10 cellular contexts compared by ENCODE assay signal in genomic region chr15:89196994-89197393, GRCh38. TPM values are rescaled to one million over a fixed set of nuclear protein-coding genes. Genes with fewer than 3 reads are reported as not detected.
DNase-seq lines count a peak whose midpoint lies in the region; ATAC-seq lines count a peak whose summit lies in the region.
"Had no signal": no experiment of that assay in that cellular context is flagged by ENCODE, and none has a peak within 500 bp of the region (broad histone marks: within the 10 kb centered on the region; RNA-seq: fewer than 3 reads in every experiment).

No MANE protein-coding gene starts in this region.

- H3K4me1 Mint-ChIP-seq in CD4-positive, alpha-beta memory T cell, result peaks cover 3 to 7% (median 6%) of the 10 kb centered on the region in 4 donors
- H3K4me1 Mint-ChIP-seq in stimulated activated naive B cell treated with anti-CD40 and anti-IgM and Interleukin-4, amounts not matched to agents 10 μg/mL and 1 μg/mL and 100 μg/mL, for 72 hours, result no peaks in the 10 kb centered on the region

- intact Hi-C loops in CD4-positive, alpha-beta memory T cell (cut with micrococcal nuclease), result no loop called here

- no peak overlapping the region for H3K27ac ChIP-seq in CD4-positive, alpha-beta memory T cell (ENCODE audit: low read depth, low read length)
- peak overlapping the region; percentile 26 to 43 for H3K27ac ChIP-seq in mucosa of rectum (ENCODE audit: low read depth in 2 of 2, low read length in 2 of 2)

- no peak overlapping the region for H3K9ac ChIP-seq in mucosa of rectum (ENCODE audit: low read depth in 1 of 2, low read length in 2 of 2)

- no peaks in the 10 kb centered on the region for H3K27me3 Mint-ChIP-seq in CD4-positive, alpha-beta memory T cell
- no peaks in the 10 kb centered on the region for H3K27me3 Mint-ChIP-seq in stimulated activated naive B cell treated with anti-CD40 and anti-IgM and Interleukin-4, amounts not matched to agents 10 μg/mL and 1 μg/mL and 100 μg/mL, for 72 hours

- peaks cover 48% of the 10 kb centered on the region for H3K36me3 ChIP-seq in CD4-positive, alpha-beta memory T cell (ENCODE audit: insufficient read depth, low read length)
- H3K36me3 ChIP-seq in mucosa of rectum (ENCODE audit: control insufficient read depth in 2 of 2, insufficient read depth in 2 of 2, low read length in 2 of 2), result peaks cover 29 to 34% of the 10 kb centered on the region in 2 donors

- H3K4me1 ChIP-seq in CD4-positive, alpha-beta memory T cell (ENCODE audit: insufficient read depth, low read length), result no peaks in the 10 kb centered on the region
- H3K4me1 ChIP-seq in mucosa of rectum (ENCODE audit: control insufficient read depth in 2 of 2, insufficient read depth in 2 of 2, low read length in 2 of 2), result peaks cover 6 to 9% of the 10 kb centered on the region in 2 donors

- ATAC-seq in activated naive CD4-positive, alpha-beta T cell treated with anti-CD3 and anti-CD28 coated beads, Interleukin-2, amount 50 U/mL, for 72 hours, result peak; percentile 49 to 79
- ATAC-seq in stimulated activated naive B cell treated with anti-CD40 and anti-IgM and Interleukin-4, amounts not matched to agents 10 μg/mL and 1 μg/mL and 100 μg/mL, for 72 hours (replicated peaks), result no peak
- no peak for ATAC-seq in HG03159 (IDR thresholded peaks at IDR 0.05; ENCODE audit: unreplicated experiment)

- no peak overlapping the region for H3K4me3 ChIP-seq in CD4-positive, alpha-beta memory T cell (ENCODE audit: low read length in 2 of 2)
- H3K4me3 ChIP-seq in Jurkat, Clone E6-1 (ENCODE audit: low read length), result no peak overlapping the region
- no peak overlapping the region for H3K4me3 ChIP-seq in mucosa of rectum (ENCODE audit: low read length in 2 of 2)

- H3K9me3 ChIP-seq in CD4-positive, alpha-beta memory T cell (ENCODE audit: control insufficient read depth in 1 of 2, low read length in 2 of 2), result no peaks in the 10 kb centered on the region
- no peaks in the 10 kb centered on the region for H3K9me3 ChIP-seq in mucosa of rectum (ENCODE audit: control insufficient read depth in 2 of 2, low read length in 2 of 2)

- peak overlapping the region in 6 of 7 donors; percentile 3 to 83 (median 44) for H3K27ac Mint-ChIP-seq in CD4-positive, alpha-beta memory T cell
- peak overlapping the region; percentile 70 to 74 for H3K27ac Mint-ChIP-seq in activated naive CD4-positive, alpha-beta T cell treated with anti-CD3 and anti-CD28 coated beads, Interleukin-2, amount 50 U/mL, for 72 hours
- H3K27ac Mint-ChIP-seq in stimulated activated naive B cell treated with anti-CD40 and anti-IgM and Interleukin-4, amounts not matched to agents 10 μg/mL and 1 μg/mL and 100 μg/mL, for 72 hours, result no peak overlapping the region

- POLR2A ChIA-PET in CD4-positive, alpha-beta memory T cell (lab: Charles Lee; ENCODE audit: partially characterized antibody), result interaction anchor here (1.3 kb wide), 1 partner anchor 10 kb away, joined by 3 read pairs; no protein-coding TSS in a partner anchor

- peaks cover 39 to 66% of the 10 kb centered on the region in 2 donors for H3K36me3 Mint-ChIP-seq in CD4-positive, alpha-beta memory T cell
- H3K36me3 Mint-ChIP-seq in activated naive CD4-positive, alpha-beta T cell treated with anti-CD3 and anti-CD28 coated beads, Interleukin-2, amount 50 U/mL, for 72 hours, result peaks cover 13 to 31% of the 10 kb centered on the region in 2 donors
- peaks cover 41 to 51% of the 10 kb centered on the region in 2 donors for H3K36me3 Mint-ChIP-seq in stimulated activated naive B cell treated with anti-CD40 and anti-IgM and Interleukin-4, amounts not matched to agents 10 μg/mL and 1 μg/mL and 100 μg/mL, for 72 hours

- CTCF ChIA-PET in CD4-positive, alpha-beta memory T cell (lab: Charles Lee; ENCODE audit: partially characterized antibody), result interaction anchor here (1.7 to 4.3 kb wide), 2 partner anchors 9 to 19 kb away, joined by 5 to 37 read pairs; no protein-coding TSS in a partner anchor

- peak in 1 of 5 donors; percentile 9 for DNase-seq in CD4-positive, alpha-beta memory T cell
- peak; percentile 44 for DNase-seq in Jurkat, Clone E6-1 (ENCODE audit: low read depth, low spot score)
- DNase-seq in activated naive CD4-positive, alpha-beta T cell treated with anti-CD3 and anti-CD28 coated beads, Interleukin-2, amount 50 U/mL, for 72 hours (ENCODE audit: low spot score in 2 of 2), result peak in 1 of 2 donors; percentile 72
- no peak for DNase-seq in stimulated activated naive B cell treated with anti-CD40 and anti-IgM and Interleukin-4, amounts not matched to agents 10 μg/mL and 1 μg/mL and 100 μg/mL, for 72 hours
- DNase-seq in pons (ENCODE audit: low spot score) (no peak), kidney glomerular epithelial cell (lab: John Stamatoyannopoulos, UW) (no peak)
- DNase-seq: GDM1 had no signal

- H3K27me3 ChIP-seq in CD4-positive, alpha-beta memory T cell (ENCODE audit: insufficient read depth, low read length), result no peaks in the 10 kb centered on the region
- H3K27me3 ChIP-seq in mucosa of rectum (ENCODE audit: control insufficient read depth in 2 of 2, insufficient read depth in 2 of 2, low read length in 2 of 2), result no peaks in the 10 kb centered on the region

- H3K9me3 Mint-ChIP-seq in CD4-positive, alpha-beta memory T cell, result no peaks in the 10 kb centered on the region
- H3K9me3 Mint-ChIP-seq in activated naive CD4-positive, alpha-beta T cell treated with anti-CD3 and anti-CD28 coated beads, Interleukin-2, amount 50 U/mL, for 72 hours, result no peaks in the 10 kb centered on the region
- no peaks in the 10 kb centered on the region for H3K9me3 Mint-ChIP-seq in stimulated activated naive B cell treated with anti-CD40 and anti-IgM and Interleukin-4, amounts not matched to agents 10 μg/mL and 1 μg/mL and 100 μg/mL, for 72 hours

- H3K4me3 Mint-ChIP-seq in CD4-positive, alpha-beta memory T cell, result peak overlapping the region in 1 of 8 donors; percentile 23
- no peak overlapping the region for H3K4me3 Mint-ChIP-seq in stimulated activated naive B cell treated with anti-CD40 and anti-IgM and Interleukin-4, amounts not matched to agents 10 μg/mL and 1 μg/mL and 100 μg/mL, for 72 hours

RNA-seq across cellular contexts. Expression of gene RLBP1, which starts 24.4 kb away (rescaled TPM):
- total RNA-seq in CD4-positive, alpha-beta memory T cell, result not detected
- polyA plus RNA-seq in CD4-positive, alpha-beta memory T cell, result not detected
- not detected for polyA plus RNA-seq in Jurkat, Clone E6-1 (2012; ENCODE audit: insufficient read depth, insufficient read length)
- total RNA-seq in activated naive CD4-positive, alpha-beta T cell treated with anti-CD3 and anti-CD28 coated beads, Interleukin-2, amount 50 U/mL, for 72 hours, result not detected
- total RNA-seq: T-helper 2 cell treated with Interferon-gamma antibody and Interleukin-4, amounts not matched to agents 100 ng/mL and 5 ng/mL, for 36 hours had no signal

RNA-seq across cellular contexts. Expression of gene FANCI, which starts 46.8 kb away (rescaled TPM):
- total RNA-seq in CD4-positive, alpha-beta memory T cell, result 10 to 100 TPM; 10.9 to 19.0 TPM
- polyA plus RNA-seq in CD4-positive, alpha-beta memory T cell, result 1 to 10 TPM; 3.9 to 6.1 TPM
- polyA plus RNA-seq in Jurkat, Clone E6-1 (2012; ENCODE audit: insufficient read depth, insufficient read length), result 187 TPM
- total RNA-seq in activated naive CD4-positive, alpha-beta T cell treated with anti-CD3 and anti-CD28 coated beads, Interleukin-2, amount 50 U/mL, for 72 hours, result 100 to 1,000 TPM; 255 to 290 TPM

Comparison
In these comparisons a context has a peak if more than half of its experiments do, and no peak if none do; other contexts are left out.
1. ATAC-seq: peak in activated naive CD4-positive, alpha-beta T cell treated with anti-CD3 and anti-CD28 coated beads, Interleukin-2, amount 50 U/mL, for 72 hours (2 of 2); none in stimulated activated naive B cell treated with anti-CD40 and anti-IgM and Interleukin-4, amounts not matched to agents 10 μg/mL and 1 μg/mL and 100 μg/mL, for 72 hours (0 of 2) and HG03159 (single experiment).
2. RNA of gene FANCI, which starts 46.8 kb away (total RNA-seq): 255 to 290 TPM in activated naive CD4-positive, alpha-beta T cell treated with anti-CD3 and anti-CD28 coated beads, Interleukin-2, amount 50 U/mL, for 72 hours; 10.9 to 19.0 TPM in CD4-positive, alpha-beta memory T cell; every median in the first group is over 10 times any median in the second.